In the genomic region with DNA sequence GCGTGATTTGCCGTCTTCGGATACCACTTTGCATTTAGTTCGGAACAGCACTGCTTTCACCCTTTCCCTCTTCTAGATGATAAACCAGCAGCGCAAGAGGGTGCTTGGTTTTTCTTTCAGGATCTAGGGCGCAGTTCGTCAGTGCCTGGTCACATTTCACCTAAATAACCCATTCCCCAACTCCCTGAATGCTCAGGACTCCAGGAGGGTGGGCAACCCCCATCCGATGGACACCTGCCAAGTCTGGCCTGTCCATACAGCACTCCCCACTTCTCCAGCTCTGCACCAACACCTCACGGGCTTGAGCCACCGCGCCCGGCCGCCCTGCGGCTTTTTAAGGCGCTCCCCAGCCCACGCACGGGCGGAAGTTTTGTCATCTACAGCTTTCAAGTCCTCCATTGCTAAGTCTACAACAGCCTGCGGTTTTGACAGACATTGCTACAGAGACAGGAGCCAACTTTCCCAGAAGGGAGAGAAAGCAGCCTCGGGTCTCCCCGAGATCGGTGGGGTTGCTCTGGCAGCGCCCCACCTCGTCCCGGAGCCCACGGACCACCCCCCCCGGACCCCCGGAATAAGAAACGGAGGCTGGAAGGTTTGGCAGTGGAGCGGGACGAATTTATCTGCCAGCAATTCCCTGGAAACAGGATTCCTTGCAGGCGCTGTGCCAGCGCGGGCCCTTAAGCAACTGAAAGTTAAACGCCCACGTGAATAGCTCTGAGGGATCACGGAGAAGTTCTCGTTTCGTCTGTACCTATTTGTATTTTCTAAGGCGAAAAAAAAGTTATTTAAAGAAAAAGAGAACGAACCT, we compare ENCODE assay signal across 8 cellular contexts. TPM values are rescaled to one million over a fixed set of nuclear protein-coding genes. Genes with fewer than 3 reads are reported as not detected.
DNase-seq lines count a peak whose midpoint lies in the region; ATAC-seq and TF ChIP-seq lines count a peak whose summit lies in the region.

No MANE protein-coding gene starts in this region.

- TF ChIP-seq POLR2A in adrenal gland (IDR thresholded peaks at IDR 0.05) = no peak

- no peak overlapping the region for H3K27ac ChIP-seq in adrenal gland

- peak overlapping the region in 2 of 4 donors; percentile 9 to 55 for H3K4me3 ChIP-seq in adrenal gland

- no peaks in the 10 kb centered on the region for H3K9me3 Mint-ChIP-seq in T-helper 1 cell treated with Interleukin-12 subunit alpha and Interleukin-12 subunit beta and Interleukin-4 antibody, amounts not matched to agents 30 μg/mL and 1 μg/mL, for 36 hours
- peaks cover 0 to 4% (median 0%) of the 10 kb centered on the region in 6 donors for H3K9me3 Mint-ChIP-seq in immature natural killer cell

- H3K27me3 ChIP-seq in adrenal gland = peaks cover 54% of the 10 kb centered on the region

- WGBS in adrenal gland, 4 donors = 9 to 12% (median 10%) methylated on average over 32 to 41 of the region's 41 CpGs

- H3K4me1 ChIP-seq in adrenal gland (replicated peaks in 1 of 2) = peaks cover 0 to 5% of the 10 kb centered on the region in 2 donors

- peaks cover 75% of the 10 kb centered on the region for H3K36me3 Mint-ChIP-seq in T-helper 1 cell treated with Interleukin-12 subunit alpha and Interleukin-12 subunit beta and Interleukin-4 antibody, amounts not matched to agents 30 μg/mL and 1 μg/mL, for 36 hours (ENCODE audit: low read depth)
- peaks cover 24 to 55% (median 28%) of the 10 kb centered on the region in 3 donors for H3K36me3 Mint-ChIP-seq in immature natural killer cell

- H3K4me1 Mint-ChIP-seq in T-helper 1 cell treated with Interleukin-12 subunit alpha and Interleukin-12 subunit beta and Interleukin-4 antibody, amounts not matched to agents 30 μg/mL and 1 μg/mL, for 36 hours (ENCODE audit: low read depth) = peaks cover 51% of the 10 kb centered on the region
- H3K4me1 Mint-ChIP-seq in immature natural killer cell = peaks cover 77 to 100% of the 10 kb centered on the region in 2 donors

- TF ChIP-seq CTCF in adrenal gland (IDR thresholded peaks at IDR 0.05) = no peak

- peak overlapping the region; percentile 86 for H3K27ac Mint-ChIP-seq in T-helper 1 cell treated with Interleukin-12 subunit alpha and Interleukin-12 subunit beta and Interleukin-4 antibody, amounts not matched to agents 30 μg/mL and 1 μg/mL, for 36 hours
- H3K27ac Mint-ChIP-seq in immature natural killer cell = peak overlapping the region; percentile 94 to 100 (median 99)

- no peaks in the 10 kb centered on the region for H3K9me3 ChIP-seq in adrenal gland (replicated peaks in 1 of 3)

- intact Hi-C loops in adrenal gland (cut with DNase I) = no loop called here

- no peak for ATAC-seq in HG03045 (IDR thresholded peaks at IDR 0.05; ENCODE audit: unreplicated experiment)

- H3K4me3 Mint-ChIP-seq in T-helper 1 cell treated with Interleukin-12 subunit alpha and Interleukin-12 subunit beta and Interleukin-4 antibody, amounts not matched to agents 30 μg/mL and 1 μg/mL, for 36 hours = peak overlapping the region; percentile 83
- peak overlapping the region; percentile 97 to 99 (median 98) for H3K4me3 Mint-ChIP-seq in immature natural killer cell

- DNase-seq in NCI-H748 (lab: John Stamatoyannopoulos, UW; ENCODE audit: unreplicated experiment) (peak; percentile 39), NCI-H748 treated with DMSO at 0.1 percent for 48 hours (lab: John Stamatoyannopoulos, UW) (no peak), adrenal gland (peak; percentile 15 to 61 (median 31)), immature natural killer cell (peak; percentile 82 to 84 (median 83)), HuH-7 (ENCODE audit: low spot score) (no peak)
- peak; percentile 42 to 66 for DNase-seq in stimulated activated CD4-positive, alpha-beta T cell treated with anti-CD3 and anti-CD28 coated beads, Interleukin-1b, Interleukin-23, amount 100 ng/mL, for 1 hour (ENCODE audit: low read depth in 2 of 2)

- H3K36me3 ChIP-seq in adrenal gland (replicated peaks in 1 of 2) = no peaks in the 10 kb centered on the region

- no peaks in the 10 kb centered on the region for H3K27me3 Mint-ChIP-seq in T-helper 1 cell treated with Interleukin-12 subunit alpha and Interleukin-12 subunit beta and Interleukin-4 antibody, amounts not matched to agents 30 μg/mL and 1 μg/mL, for 36 hours (ENCODE audit: low read depth)
- peaks cover 10 to 27% (median 16%) of the 10 kb centered on the region in 3 donors for H3K27me3 Mint-ChIP-seq in immature natural killer cell (ENCODE audit: low read depth in 3 of 3)

RNA-seq across cellular contexts. Expression of a gene that starts 38.6 kb away (rescaled TPM):
- total RNA-seq in adrenal gland = 1 to 10 TPM in 7 of 8 donors, under 1 TPM in 1; 0.97 to 9.7 (median 6.4) TPM
- 1 to 10 TPM; 1.4 to 2.2 (median 1.4) TPM for polyA plus RNA-seq in adrenal gland
- 10 to 100 TPM; 11.8 to 41.8 (median 39.2) TPM for polyA plus RNA-seq in immature natural killer cell

RNA-seq across cellular contexts. Expression of a gene that starts 50.4 kb away (rescaled TPM):
- total RNA-seq in adrenal gland = 1 to 10 TPM in 1 of 8 donors, under 1 TPM in 6, not detected in 1; 0.32 to 2.0 (median 0.55) TPM
- polyA plus RNA-seq in adrenal gland (under 1 TPM; 0.13 to 0.59 (median 0.32) TPM), immature natural killer cell (10 to 100 TPM; 14.8 to 28.8 (median 27.4) TPM)

RNA-seq across cellular contexts. Expression of a gene that starts 54.8 kb away (rescaled TPM):
- 10 to 100 TPM in 7 of 8 donors, 1 to 10 TPM in 1; 5.1 to 17.1 (median 12.5) TPM for total RNA-seq in adrenal gland
- 1 to 10 TPM; 5.5 to 9.7 (median 5.6) TPM for polyA plus RNA-seq in adrenal gland
- polyA plus RNA-seq in immature natural killer cell = 10 to 100 TPM in 1 of 3 donors, 1 to 10 TPM in 1, under 1 TPM in 1; 0.44 to 10.5 (median 6.3) TPM

Comparison
In these comparisons a context has a peak if more than half of its experiments do, and no peak if none do; other contexts are left out.
1. DNase-seq: peak in NCI-H748 (single experiment), adrenal gland (7 of 7), immature natural killer cell (3 of 3) and stimulated activated CD4-positive, alpha-beta T cell treated with anti-CD3 and anti-CD28 coated beads, Interleukin-1b, Interleukin-23, amount 100 ng/mL, for 1 hour (2 of 2); none in NCI-H748 treated with DMSO at 0.1 percent for 48 hours (single experiment) and HuH-7 (single experiment).
2. RNA of a gene that starts 38.6 kb away (polyA plus RNA-seq): 11.8 to 41.8 TPM in immature natural killer cell; 1.4 to 2.2 TPM in adrenal gland; every median in the first group is over 4 times any median in the second.
3. RNA of a gene that starts 50.4 kb away (polyA plus RNA-seq): 14.8 to 28.8 TPM in immature natural killer cell; 0.13 to 0.59 TPM in adrenal gland; every median in the first group is over 4 times any median in the second.